ENCODE assay signal across 26 cellular contexts in the genomic region with DNA sequence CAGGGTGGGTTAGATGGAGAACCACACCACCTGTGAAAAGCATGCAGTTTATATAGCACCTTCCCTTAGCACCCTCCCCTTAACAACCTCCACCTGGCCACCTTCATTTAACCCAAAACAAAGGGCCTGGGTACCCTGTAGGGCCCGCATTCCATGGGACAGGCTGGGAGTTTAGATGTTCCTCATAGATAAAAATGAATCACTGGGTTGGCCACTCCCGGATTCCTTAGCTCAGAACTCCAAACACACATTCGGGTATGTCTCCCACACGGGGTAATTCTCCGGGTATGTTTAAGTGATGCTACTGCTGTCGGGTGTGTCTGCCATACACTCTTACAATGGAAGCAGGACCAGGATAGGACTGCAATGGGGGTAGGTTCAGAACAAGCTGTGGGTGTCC. TPM values are rescaled to one million over a fixed set of nuclear protein-coding genes. Genes with fewer than 3 reads are reported as not detected.
DNase-seq lines count a peak whose midpoint lies in the region; ATAC-seq and TF ChIP-seq lines count a peak whose summit lies in the region.
"Had no signal": no experiment of that assay in that cellular context is flagged by ENCODE, and none has a peak within 500 bp of the region (broad histone marks: within the 10 kb centered on the region; RNA-seq: fewer than 3 reads in every experiment).

No MANE protein-coding gene starts in this region.

- H3K27me3 Mint-ChIP-seq in activated T-helper 17 cell treated with anti-CD3 and anti-CD28 coated beads, Interleukin-2, amount 50 U/mL, for 72 hours = peaks cover 6% of the 10 kb centered on the region
- H3K27me3 Mint-ChIP-seq: activated naive CD8-positive, alpha-beta T cell treated with anti-CD3 and anti-CD28 coated beads for 36 hours; central memory CD8-positive, alpha-beta T cell had no signal

- no peak for TF ChIP-seq POLR2A in right lobe of liver (IDR thresholded peaks at IDR 0.05)

- peak; percentile 71 for DNase-seq in EL
- DNase-seq in M059J (ENCODE audit: low read depth) = peak; percentile 30
- DNase-seq in epithelial cell of esophagus (ENCODE audit: low read depth) = peak; percentile 46
- DNase-seq in posterior vena cava (ENCODE audit: low spot score) = peak; percentile 41
- DNase-seq in NCI-H524 (lab: John Stamatoyannopoulos, UW) = no peak
- no peak for DNase-seq in OCI-M2 (lab: John Stamatoyannopoulos, UW; ENCODE audit: unreplicated experiment)
- no peak for DNase-seq in right lobe of liver
- DNase-seq: activated CD4-positive, alpha-beta memory T cell treated with anti-CD3 and anti-CD28 coated beads, Interleukin-2, amount 10 ng/mL, durations not matched to agents 7 days and 5 days; activated CD4-positive, alpha-beta T cell treated with anti-CD3 and anti-CD28 coated beads for 1 hour; activated effector memory CD4-positive, alpha-beta T cell treated with anti-CD3 and anti-CD28 coated beads, Interleukin-2, amount 50 U/mL, for 16 hours; activated naive CD8-positive, alpha-beta T cell treated with anti-CD3 and anti-CD28 coated beads for 36 hours; CD4-positive, CD25-positive, alpha-beta regulatory T cell; NCI-H1092 treated with DMSO at 0.1 percent for 48 hours; NCI-H2029; pancreas; stimulated activated CD4-positive, alpha-beta T cell treated with anti-CD3 and anti-CD28 coated beads, Interleukin-12 subunit alpha, Interleukin-12 subunit beta, amount 100 ng/mL, for 4 hours; stimulated activated CD4-positive, alpha-beta T cell treated with anti-CD3 and anti-CD28 coated beads, Interleukin-4, amount 100 ng/mL, for 24 hours; T-helper 17 cell; upper lobe of right lung had no signal

- H3K27ac ChIP-seq in right lobe of liver = no peak overlapping the region
- H3K27ac ChIP-seq: pancreas, right atrium auricular region, upper lobe of right lung had no signal

- H3K4me3 ChIP-seq in epithelial cell of esophagus (ENCODE audit: low read length) = no peak overlapping the region
- H3K4me3 ChIP-seq in right lobe of liver = no peak overlapping the region
- H3K4me3 ChIP-seq: lung, pancreas, right atrium auricular region, upper lobe of right lung had no signal

- no peaks in the 10 kb centered on the region for H3K9me3 ChIP-seq in right lobe of liver
- H3K9me3 ChIP-seq: pancreas, right atrium auricular region, upper lobe of right lung had no signal

- no peaks in the 10 kb centered on the region for H3K4me1 Mint-ChIP-seq in activated T-helper 17 cell treated with anti-CD3 and anti-CD28 coated beads, Interleukin-2, amount 50 U/mL, for 72 hours
- H3K4me1 Mint-ChIP-seq: activated CD4-positive, alpha-beta memory T cell treated with anti-CD3 and anti-CD28 coated beads, Interleukin-2, amount 10 ng/mL, durations not matched to agents 7 days and 5 days; activated naive CD8-positive, alpha-beta T cell treated with anti-CD3 and anti-CD28 coated beads for 36 hours; CD4-positive, CD25-positive, alpha-beta regulatory T cell; central memory CD8-positive, alpha-beta T cell; stimulated activated effector memory CD8-positive, alpha-beta T cell treated with anti-CD3 and anti-CD28 coated beads, Interleukin-12 subunit alpha, Interleukin-12 subunit beta, amount 100 ng/mL, for 72 hours had no signal

- H3K36me3 ChIP-seq in right lobe of liver = no peaks in the 10 kb centered on the region
- H3K36me3 ChIP-seq: pancreas, right atrium auricular region, upper lobe of right lung had no signal

- no peaks in the 10 kb centered on the region for H3K4me1 ChIP-seq in right lobe of liver
- H3K4me1 ChIP-seq: upper lobe of right lung had no signal

- no peaks in the 10 kb centered on the region for H3K9me3 Mint-ChIP-seq in activated T-helper 17 cell treated with anti-CD3 and anti-CD28 coated beads, Interleukin-2, amount 50 U/mL, for 72 hours
- H3K9me3 Mint-ChIP-seq: activated CD4-positive, alpha-beta memory T cell treated with anti-CD3 and anti-CD28 coated beads, Interleukin-2, amount 10 ng/mL, durations not matched to agents 7 days and 5 days; activated naive CD8-positive, alpha-beta T cell treated with anti-CD3 and anti-CD28 coated beads for 36 hours; CD4-positive, CD25-positive, alpha-beta regulatory T cell; central memory CD8-positive, alpha-beta T cell; stimulated activated effector memory CD8-positive, alpha-beta T cell treated with anti-CD3 and anti-CD28 coated beads, Interleukin-12 subunit alpha, Interleukin-12 subunit beta, amount 100 ng/mL, for 72 hours had no signal

- no peaks in the 10 kb centered on the region for H3K36me3 Mint-ChIP-seq in activated T-helper 17 cell treated with anti-CD3 and anti-CD28 coated beads, Interleukin-2, amount 50 U/mL, for 72 hours (ENCODE audit: low read depth)
- H3K36me3 Mint-ChIP-seq: activated naive CD8-positive, alpha-beta T cell treated with anti-CD3 and anti-CD28 coated beads for 36 hours; CD4-positive, CD25-positive, alpha-beta regulatory T cell; stimulated activated effector memory CD8-positive, alpha-beta T cell treated with anti-CD3 and anti-CD28 coated beads, Interleukin-12 subunit alpha, Interleukin-12 subunit beta, amount 100 ng/mL, for 72 hours had no signal

- H3K27me3 ChIP-seq in right lobe of liver = no peaks in the 10 kb centered on the region
- H3K27me3 ChIP-seq: pancreas, right atrium auricular region, upper lobe of right lung had no signal

- H3K4me3 Mint-ChIP-seq in activated T-helper 17 cell treated with anti-CD3 and anti-CD28 coated beads, Interleukin-2, amount 50 U/mL, for 72 hours = no peak overlapping the region
- H3K4me3 Mint-ChIP-seq: activated CD4-positive, alpha-beta memory T cell treated with anti-CD3 and anti-CD28 coated beads, Interleukin-2, amount 10 ng/mL, durations not matched to agents 7 days and 5 days; activated naive CD8-positive, alpha-beta T cell treated with anti-CD3 and anti-CD28 coated beads for 36 hours; CD4-positive, CD25-positive, alpha-beta regulatory T cell; central memory CD8-positive, alpha-beta T cell; stimulated activated effector memory CD8-positive, alpha-beta T cell treated with anti-CD3 and anti-CD28 coated beads, Interleukin-12 subunit alpha, Interleukin-12 subunit beta, amount 100 ng/mL, for 72 hours; T-helper 17 cell had no signal

- TF ChIP-seq CTCF in epithelial cell of esophagus (IDR thresholded peaks at IDR 0.05; ENCODE audit: insufficient read depth, low read depth, low read length, missing control alignments) (no peak), right lobe of liver (IDR thresholded peaks at IDR 0.05) (no peak)

- 78% methylated on average over 4 of the region's 6 CpGs for WGBS in right lobe of liver (ENCODE audit: insufficient coverage, low coverage, low lambda C conversion rate, missing lambda C conversion rate)

- intact Hi-C loops in posterior vena cava (cut with DNase I) = no loop called here
- intact Hi-C loops in right lobe of liver (cut with DNase I) = no loop called here

- H3K27ac Mint-ChIP-seq in activated T-helper 17 cell treated with anti-CD3 and anti-CD28 coated beads, Interleukin-2, amount 50 U/mL, for 72 hours = no peak overlapping the region
- H3K27ac Mint-ChIP-seq: activated CD4-positive, alpha-beta memory T cell treated with anti-CD3 and anti-CD28 coated beads, Interleukin-2, amount 10 ng/mL, durations not matched to agents 7 days and 5 days; activated naive CD8-positive, alpha-beta T cell treated with anti-CD3 and anti-CD28 coated beads for 36 hours; CD4-positive, CD25-positive, alpha-beta regulatory T cell; stimulated activated effector memory CD8-positive, alpha-beta T cell treated with anti-CD3 and anti-CD28 coated beads, Interleukin-12 subunit alpha, Interleukin-12 subunit beta, amount 100 ng/mL, for 72 hours; T-helper 17 cell had no signal

- ATAC-seq in activated T-helper 17 cell treated with anti-CD3 and anti-CD28 coated beads, Interleukin-2, amount 50 U/mL, for 72 hours (replicated peaks) = no peak
- no peak for ATAC-seq in right lobe of liver
- ATAC-seq: pancreas; stimulated activated effector memory CD8-positive, alpha-beta T cell treated with anti-CD3 and anti-CD28 coated beads, Interleukin-12 subunit alpha, Interleukin-12 subunit beta, amount 100 ng/mL, for 72 hours; T-helper 17 cell; upper lobe of right lung had no signal

RNA-seq across cellular contexts. Expression of a gene that starts 43.9 kb away (rescaled TPM):
- 0.57 TPM in 1 of 2 replicates, not detected in the other for total RNA-seq in M059J (2014; rRNA removed; shearing (Covaris generic))
- total RNA-seq in posterior vena cava (under 1 TPM; 0.62 to 0.83 TPM), right lobe of liver (under 1 TPM in 3 of 6 experiments, not detected in 3; 0.12 to 0.55 (median 0.54) TPM)
- total RNA-seq in activated T-helper 17 cell treated with anti-CD3 and anti-CD28 coated beads, Interleukin-2, amount 50 U/mL, for 72 hours = under 1 TPM; 0.11 to 0.26 TPM
- total RNA-seq: RPMI7951, subcutaneous adipose tissue had no signal

Comparison
In these comparisons a context has a peak if more than half of its experiments do, and no peak if none do; other contexts are left out.
1. DNase-seq: peak in EL (single experiment), M059J (single experiment), epithelial cell of esophagus (single experiment) and posterior vena cava (single experiment); none in NCI-H524 (0 of 2), OCI-M2 (single experiment) and right lobe of liver (0 of 3).